ENCODE assay signal across 8 cellular contexts in genomic region chr19:1247747-1248453, GRCh38. TPM values are rescaled to one million over a fixed set of nuclear protein-coding genes. Genes with fewer than 3 reads are reported as not detected.
DNase-seq lines count a peak whose midpoint lies in the region; ATAC-seq and TF ChIP-seq lines count a peak whose summit lies in the region.

No MANE protein-coding gene starts in this region.

- H3K27ac Mint-ChIP-seq in WTC11: no peak overlapping the region
- H3K27ac Mint-ChIP-seq in stimulated activated naive CD8-positive, alpha-beta T cell treated with anti-CD3 and anti-CD28 coated beads, Interleukin-15, amount 100 ng/mL, for 72 hours: no peak overlapping the region

- H3K4me3 ChIP-seq in GM12875 (ENCODE audit: low read depth, low read length) (peak overlapping the region; percentile 70), HL-60 (replicated peaks; ENCODE audit: insufficient read depth, low read length) (peak overlapping the region; percentile 61), coronary artery (peak overlapping the region; percentile 96), lower lobe of right lung (peak overlapping the region; percentile 77)

- DNase-seq in HL-60 (ENCODE audit: low read depth in 1 of 2, low spot score in 1 of 2) (peak; percentile 45 to 66), WTC11 (ENCODE audit: low spot score) (peak; percentile 71), coronary artery (ENCODE audit: low spot score) (no peak), lower lobe of right lung (peak; percentile 79), NCI-H446 treated with DMSO at 0.1 percent for 48 hours (lab: John Stamatoyannopoulos, UW) (no peak), germinal center (ENCODE audit: low spot score) (no peak)
- DNase-seq in stimulated activated naive CD8-positive, alpha-beta T cell treated with anti-CD3 and anti-CD28 coated beads, Interleukin-15, amount 100 ng/mL, for 72 hours: peak; percentile 69 to 75

- no peaks in the 10 kb centered on the region for H3K27me3 Mint-ChIP-seq in WTC11 (ENCODE audit: low read depth)
- H3K27me3 Mint-ChIP-seq in stimulated activated naive CD8-positive, alpha-beta T cell treated with anti-CD3 and anti-CD28 coated beads, Interleukin-15, amount 100 ng/mL, for 72 hours: no peaks in the 10 kb centered on the region

- peak overlapping the region; percentile 35; the same call in 1 of the 2 replicates for H3K4me3 Mint-ChIP-seq in WTC11
- H3K4me3 Mint-ChIP-seq in stimulated activated naive CD8-positive, alpha-beta T cell treated with anti-CD3 and anti-CD28 coated beads, Interleukin-15, amount 100 ng/mL, for 72 hours: peak overlapping the region; percentile 44 to 79

- H3K4me1 ChIP-seq in lower lobe of right lung: peaks cover 55% of the 10 kb centered on the region

- peaks cover 9% of the 10 kb centered on the region for H3K4me1 Mint-ChIP-seq in WTC11
- peaks cover 25% of the 10 kb centered on the region for H3K4me1 Mint-ChIP-seq in stimulated activated naive CD8-positive, alpha-beta T cell treated with anti-CD3 and anti-CD28 coated beads, Interleukin-15, amount 100 ng/mL, for 72 hours

- intact Hi-C loops in lower lobe of right lung (cut with DNase I): no loop called here

- CTCF ChIA-PET in WTC11 (lab: Charles Lee): interaction anchor here (1.5 to 9.7 kb wide), 2 partner anchors 14 to 20 kb away, joined by 3 to 648 read pairs; partner anchors contain the start of gene CIRBP

- H3K9me3 Mint-ChIP-seq in WTC11: no peaks in the 10 kb centered on the region
- no peaks in the 10 kb centered on the region for H3K9me3 Mint-ChIP-seq in stimulated activated naive CD8-positive, alpha-beta T cell treated with anti-CD3 and anti-CD28 coated beads, Interleukin-15, amount 100 ng/mL, for 72 hours

- H3K36me3 ChIP-seq in lower lobe of right lung: peaks cover 12% of the 10 kb centered on the region

- peak; percentile 1; the same call in 1 of the 2 replicates for ATAC-seq in WTC11
- ATAC-seq in lower lobe of right lung: peak; percentile 1 to 2
- no peak for ATAC-seq in stimulated activated naive CD8-positive, alpha-beta T cell treated with anti-CD3 and anti-CD28 coated beads, Interleukin-15, amount 100 ng/mL, for 72 hours

- no peaks in the 10 kb centered on the region for H3K9me3 ChIP-seq in lower lobe of right lung

- POLR2A ChIA-PET in WTC11 (lab: Charles Lee): no interaction called here

- peaks cover 5% of the 10 kb centered on the region; the same call in 1 of the 2 replicates for H3K36me3 Mint-ChIP-seq in WTC11

- H3K27me3 ChIP-seq in HL-60 (ENCODE audit: insufficient read depth, poor library complexity, severe bottlenecking) (no peaks in the 10 kb centered on the region), lower lobe of right lung (ENCODE audit: low read depth) (no peaks in the 10 kb centered on the region)

- TF ChIP-seq CTCF in GM12875 (IDR thresholded peaks at IDR 0.05; ENCODE audit: borderline replicate concordance, insufficient read depth, low read depth, low read length) (peak; percentile 56), HL-60 (IDR thresholded peaks at IDR 0.05; ENCODE audit: insufficient read depth, low read length) (no peak), WTC11 (IDR thresholded peaks at IDR 0.05) (no peak), coronary artery (IDR thresholded peaks at IDR 0.05) (no peak), lower lobe of right lung (IDR thresholded peaks at IDR 0.05) (peak; percentile 46)

- H3K27ac ChIP-seq in HL-60 (replicated peaks): peak overlapping the region; percentile 84
- peak overlapping the region; percentile 99 for H3K27ac ChIP-seq in coronary artery
- H3K27ac ChIP-seq in lower lobe of right lung: peak overlapping the region; percentile 98

TF ChIP-seq in WTC11, 78 proteins besides CTCF, POLR2A, EP300 and RAD21 (continues in another document):
- no peak for TF ChIP-seq E2F4 (CRISPR knock-in tag; IDR thresholded peaks at IDR 0.05; ENCODE audit: borderline replicate concordance, low read depth)
- TF ChIP-seq NFATC4 (CRISPR knock-in tag; IDR thresholded peaks at IDR 0.05): no peak
- TF ChIP-seq ZBTB21 (CRISPR knock-in tag; IDR thresholded peaks at IDR 0.05; ENCODE audit: borderline replicate concordance): no peak
- no peak for TF ChIP-seq USF1 (CRISPR knock-in tag; IDR thresholded peaks at IDR 0.05)
- no peak for TF ChIP-seq OVOL2 (CRISPR knock-in tag; IDR thresholded peaks at IDR 0.05; ENCODE audit: borderline replicate concordance)
- peak; percentile 46; the same call in 1 of the 2 replicates for TF ChIP-seq ARID4B (CRISPR knock-in tag; IDR thresholded peaks at IDR 0.05; ENCODE audit: borderline replicate concordance)
- no peak for TF ChIP-seq ATF3 (CRISPR knock-in tag; conservative IDR thresholded peaks at IDR 0.05)
- TF ChIP-seq AR (CRISPR knock-in tag; IDR thresholded peaks at IDR 0.05): no peak

RNA-seq across cellular contexts. Expression of gene MIDN, which starts 0.5 kb away (rescaled TPM):
- total RNA-seq in WTC11 (2021) (189 to 190 TPM (median 189 TPM) in 3 replicates), lower lobe of right lung (76.3 TPM)

RNA-seq across cellular contexts. Expression of gene ATP5F1D, which starts 6.3 kb away (rescaled TPM):
- 262 to 277 TPM (median 270 TPM) in 3 replicates for total RNA-seq in WTC11 (2021)
- 116 TPM for total RNA-seq in lower lobe of right lung

RNA-seq across cellular contexts. Expression of gene CBARP, which starts 10.1 kb away (rescaled TPM):
- total RNA-seq in WTC11 (2021) (21.9 to 23.6 TPM (median 23.4 TPM) in 3 replicates), lower lobe of right lung (0.41 TPM)

RNA-seq across cellular contexts. Expression of gene CIRBP, which starts 21.2 kb away (rescaled TPM):
- total RNA-seq in WTC11 (2021) (256 to 298 TPM (median 256 TPM) in 3 replicates), lower lobe of right lung (352 TPM)

RNA-seq across cellular contexts. Expression of gene FAM174C, which starts 27.4 kb away (rescaled TPM):
- total RNA-seq in WTC11 (2021) (59.4 to 65.9 TPM (median 65.7 TPM) in 3 replicates), lower lobe of right lung (43.5 TPM)

Comparison
In these comparisons a context has a peak if more than half of its experiments do, and no peak if none do; other contexts are left out.
1. CTCF ChIP-seq: peak in GM12875 (single experiment) and lower lobe of right lung (single experiment); none in HL-60 (single experiment), WTC11 (single experiment) and coronary artery (single experiment).
2. DNase-seq: peak in HL-60 (2 of 2), WTC11 (single experiment), lower lobe of right lung (single experiment) and stimulated activated naive CD8-positive, alpha-beta T cell treated with anti-CD3 and anti-CD28 coated beads, Interleukin-15, amount 100 ng/mL, for 72 hours (2 of 2); none in coronary artery (single experiment), NCI-H446 treated with DMSO at 0.1 percent for 48 hours (single experiment) and germinal center (single experiment).
3. RNA of gene CBARP, which starts 10.1 kb away (total RNA-seq): 21.9 to 23.6 TPM in WTC11; 0.41 TPM in lower lobe of right lung (single experiment); every median in the first group is over 10 times any median in the second.
4. Peak in every context shown above with its lines, with median percentiles within 50 percentile points of each other: H3K4me3 ChIP-seq and H3K27ac ChIP-seq.